In genomic region chr22:36252754-36253522, GRCh38 we compare ENCODE assay signal across 8 cellular contexts. TPM values are rescaled to one million over a fixed set of nuclear protein-coding genes. Genes with fewer than 3 reads are reported as not detected.
A peak's percentile ranks its signal among the peaks of the same experiment; 100 is the strongest.
DNase-seq lines count a peak whose midpoint lies in the region; ATAC-seq and TF ChIP-seq lines count a peak whose summit lies in the region.

APOL1 (plus strand) TSS chr22:36253133; CDS start chr22:36254956, 1,823 bp downstream.

- intact Hi-C loops in activated CD8-positive, alpha-beta T cell treated with anti-CD3 and anti-CD28 coated beads for 36 hours (cut with micrococcal nuclease) = no loop called here

- no peaks in the 10 kb centered on the region for H3K27me3 ChIP-seq in brain microvascular endothelial cell (replicated peaks)

- H3K36me3 ChIP-seq in brain microvascular endothelial cell (replicated peaks) = no peaks in the 10 kb centered on the region

- H3K4me3 ChIP-seq in brain microvascular endothelial cell (ENCODE audit: low read depth, low read length) = no peak within 1 kb of the TSS

- H3K9me3 Mint-ChIP-seq in activated CD8-positive, alpha-beta T cell treated with anti-CD3 and anti-CD28 coated beads for 36 hours = peaks cover 5% of the 10 kb centered on the region
- H3K9me3 Mint-ChIP-seq in osteocyte (ENCODE audit: unreplicated experiment) (no peaks in the 10 kb centered on the region), WTC11 (peaks cover 26% of the 10 kb centered on the region)

- peaks cover 3% of the 10 kb centered on the region for H3K36me3 Mint-ChIP-seq in activated CD8-positive, alpha-beta T cell treated with anti-CD3 and anti-CD28 coated beads for 36 hours (ENCODE audit: low read depth)
- H3K36me3 Mint-ChIP-seq in osteocyte (ENCODE audit: unreplicated experiment) = no peaks in the 10 kb centered on the region
- peaks cover 14% of the 10 kb centered on the region for H3K36me3 Mint-ChIP-seq in WTC11

- H3K4me1 Mint-ChIP-seq in activated CD8-positive, alpha-beta T cell treated with anti-CD3 and anti-CD28 coated beads for 36 hours (ENCODE audit: low read depth) = peaks cover 50% of the 10 kb centered on the region
- H3K4me1 Mint-ChIP-seq in osteocyte (ENCODE audit: unreplicated experiment) = peaks cover 26% of the 10 kb centered on the region
- H3K4me1 Mint-ChIP-seq in WTC11 = peaks cover 33% of the 10 kb centered on the region

- TF ChIP-seq POLR2A in GM15510 (IDR thresholded peaks at IDR 0.05; ENCODE audit: borderline replicate concordance, extremely low read depth, insufficient read length) = peak; percentile 54

- H3K27ac Mint-ChIP-seq in activated CD8-positive, alpha-beta T cell treated with anti-CD3 and anti-CD28 coated beads for 36 hours = peak within 1 kb of the TSS; percentile 94
- H3K27ac Mint-ChIP-seq in osteocyte (ENCODE audit: unreplicated experiment) = peak within 1 kb of the TSS; percentile 72
- H3K27ac Mint-ChIP-seq in WTC11 = no peak within 1 kb of the TSS

- in situ Hi-C loops in brain microvascular endothelial cell (cut with HindIII; ENCODE audit: low pct_ligation_motif_present, low sequenced_read_pairs) = loop anchor here (25.0 kb wide), 1 partner anchor 91 kb away; the partner anchor contains the start of gene APOL3

- peak; percentile 55 for ATAC-seq in HG03342 (IDR thresholded peaks at IDR 0.05; ENCODE audit: unreplicated experiment)
- ATAC-seq in activated CD8-positive, alpha-beta T cell treated with anti-CD3 and anti-CD28 coated beads for 36 hours = peak; percentile 93
- ATAC-seq in esophagus mucosa = peak; percentile 71
- ATAC-seq in WTC11 = no peak
- ATAC-seq in GM21360 (IDR thresholded peaks at IDR 0.05; ENCODE audit: unreplicated experiment) = no peak

- peak; percentile 58 for DNase-seq in activated CD8-positive, alpha-beta T cell treated with anti-CD3 and anti-CD28 coated beads for 36 hours
- no peak for DNase-seq in osteocyte (ENCODE audit: extremely low spot score, unreplicated experiment)
- DNase-seq in brain microvascular endothelial cell = no peak
- no peak for DNase-seq in WTC11 (ENCODE audit: low spot score)

- no peak within 1 kb of the TSS for H3K27ac ChIP-seq in brain microvascular endothelial cell

- no peak for TF ChIP-seq CTCF in activated CD8-positive, alpha-beta T cell treated with anti-CD3 and anti-CD28 coated beads for 36 hours (IDR thresholded peaks at IDR 0.05)
- TF ChIP-seq CTCF in osteocyte (IDR thresholded peaks at IDR 0.05) (no peak), brain microvascular endothelial cell (IDR thresholded peaks at IDR 0.05; ENCODE audit: low read depth, low read length, missing control alignments) (no peak), WTC11 (IDR thresholded peaks at IDR 0.05) (no peak)

- CTCF ChIA-PET in activated CD8-positive, alpha-beta T cell treated with anti-CD3 and anti-CD28 coated beads for 36 hours (lab: Charles Lee) = interaction anchor here (0.8 to 2.9 kb wide), 7 partner anchors 9 to 234 kb away, joined by 3 to 19 read pairs (median 6); partner anchors contain the start of gene APOL2
- CTCF ChIA-PET in WTC11 (lab: Charles Lee) = interaction anchor here (1.0 to 1.5 kb wide), 2 partner anchors 58 to 73 kb away, joined by 3 to 4 read pairs; no protein-coding TSS in a partner anchor

- POLR2A ChIA-PET in activated CD8-positive, alpha-beta T cell treated with anti-CD3 and anti-CD28 coated beads for 36 hours (lab: Charles Lee) = interaction anchor here (0.6 to 3.7 kb wide), 5 partner anchors 14 to 258 kb away, joined by 3 to 24 read pairs (median 4); partner anchors contain the start of gene APOL2
- POLR2A ChIA-PET in WTC11 (lab: Charles Lee) = no interaction called here

- H3K27me3 Mint-ChIP-seq in activated CD8-positive, alpha-beta T cell treated with anti-CD3 and anti-CD28 coated beads for 36 hours = no peaks in the 10 kb centered on the region
- H3K27me3 Mint-ChIP-seq in osteocyte (ENCODE audit: unreplicated experiment) (no peaks in the 10 kb centered on the region), WTC11 (ENCODE audit: low read depth) (no peaks in the 10 kb centered on the region)

- H3K4me3 Mint-ChIP-seq in activated CD8-positive, alpha-beta T cell treated with anti-CD3 and anti-CD28 coated beads for 36 hours = peak within 1 kb of the TSS; percentile 83
- H3K4me3 Mint-ChIP-seq in osteocyte (ENCODE audit: unreplicated experiment) = peak within 1 kb of the TSS; percentile 61
- H3K4me3 Mint-ChIP-seq in WTC11 = no peak within 1 kb of the TSS

TF ChIP-seq in WTC11, 78 proteins besides CTCF, POLR2A, EP300 and RAD21:
- TF ChIP-seq, protein P1, sequence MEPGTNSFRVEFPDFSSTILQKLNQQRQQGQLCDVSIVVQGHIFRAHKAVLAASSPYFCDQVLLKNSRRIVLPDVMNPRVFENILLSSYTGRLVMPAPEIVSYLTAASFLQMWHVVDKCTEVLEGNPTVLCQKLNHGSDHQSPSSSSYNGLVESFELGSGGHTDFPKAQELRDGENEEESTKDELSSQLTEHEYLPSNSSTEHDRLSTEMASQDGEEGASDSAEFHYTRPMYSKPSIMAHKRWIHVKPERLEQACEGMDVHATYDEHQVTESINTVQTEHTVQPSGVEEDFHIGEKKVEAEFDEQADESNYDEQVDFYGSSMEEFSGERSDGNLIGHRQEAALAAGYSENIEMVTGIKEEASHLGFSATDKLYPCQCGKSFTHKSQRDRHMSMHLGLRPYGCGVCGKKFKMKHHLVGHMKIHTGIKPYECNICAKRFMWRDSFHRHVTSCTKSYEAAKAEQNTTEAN (CRISPR knock-in tag; IDR thresholded peaks at IDR 0.05) = no peak
- TF ChIP-seq ZNF425 (CRISPR knock-in tag; conservative IDR thresholded peaks at IDR 0.05) (no peak), CREB1 (CRISPR knock-in tag; IDR thresholded peaks at IDR 0.05) (no peak), JUN (CRISPR knock-in tag; IDR thresholded peaks at IDR 0.05) (no peak), CBFB (CRISPR knock-in tag; IDR thresholded peaks at IDR 0.05; ENCODE audit: low read depth) (no peak), FOXP1 (CRISPR knock-in tag; IDR thresholded peaks at IDR 0.05; ENCODE audit: borderline replicate concordance) (no peak), IRF1 (CRISPR knock-in tag; IDR thresholded peaks at IDR 0.05) (no peak), SP1 (CRISPR knock-in tag; conservative IDR thresholded peaks at IDR 0.05) (no peak), FOXJ3 (CRISPR knock-in tag; IDR thresholded peaks at IDR 0.05; ENCODE audit: borderline replicate concordance) (no peak), ZNF138 (CRISPR knock-in tag; conservative IDR thresholded peaks at IDR 0.05) (no peak), USF1 (CRISPR knock-in tag; IDR thresholded peaks at IDR 0.05) (no peak), HMGXB4 (CRISPR knock-in tag; IDR thresholded peaks at IDR 0.05) (no peak)
- TF ChIP-seq, protein P2, sequence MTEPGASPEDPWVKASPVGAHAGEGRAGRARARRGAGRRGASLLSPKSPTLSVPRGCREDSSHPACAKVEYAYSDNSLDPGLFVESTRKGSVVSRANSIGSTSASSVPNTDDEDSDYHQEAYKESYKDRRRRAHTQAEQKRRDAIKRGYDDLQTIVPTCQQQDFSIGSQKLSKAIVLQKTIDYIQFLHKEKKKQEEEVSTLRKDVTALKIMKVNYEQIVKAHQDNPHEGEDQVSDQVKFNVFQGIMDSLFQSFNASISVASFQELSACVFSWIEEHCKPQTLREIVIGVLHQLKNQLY (CRISPR knock-in tag; IDR thresholded peaks at IDR 0.05) = no peak

RNA-seq across cellular contexts. Expression of gene APOL1, which starts in this region (rescaled TPM):
- total RNA-seq in activated CD8-positive, alpha-beta T cell treated with anti-CD3 and anti-CD28 coated beads for 36 hours = 10 to 100 TPM; 13.8 to 17.1 TPM
- 19.0 TPM for total RNA-seq in esophagus mucosa
- 16.2 and 19.5 TPM in 2 replicates for total RNA-seq in osteocyte
- total RNA-seq in WTC11 (2021) = 0.27 to 0.41 TPM (median 0.35 TPM) in 3 replicates

Comparison
In these comparisons a context has a peak if more than half of its experiments do, and no peak if none do; other contexts are left out.
1. RNA of gene APOL1 (total RNA-seq): 19.0 TPM in esophagus mucosa (single experiment), 13.8 to 17.1 TPM in activated CD8-positive, alpha-beta T cell treated with anti-CD3 and anti-CD28 coated beads for 36 hours and 16.2 to 19.5 TPM in osteocyte; 0.27 to 0.41 TPM in WTC11; every median in the first group is over 10 times any median in the second.
2. ATAC-seq: peak in HG03342 (single experiment), activated CD8-positive, alpha-beta T cell treated with anti-CD3 and anti-CD28 coated beads for 36 hours (single experiment) and esophagus mucosa (single experiment); none in WTC11 (single experiment) and GM21360 (single experiment).